In genomic region chr19:42111384-42111783, GRCh38 we compare ENCODE assay signal across 17 cellular contexts. TPM values are rescaled to one million over a fixed set of nuclear protein-coding genes. Genes with fewer than 3 reads are reported as not detected.
DNase-seq lines count a peak whose midpoint lies in the region; ATAC-seq and TF ChIP-seq lines count a peak whose summit lies in the region.
"Had no signal": no experiment of that assay in that cellular context is flagged by ENCODE, and none has a peak within 500 bp of the region (broad histone marks: within the 10 kb centered on the region; RNA-seq: fewer than 3 reads in every experiment).

No MANE protein-coding gene starts in this region.

- TF ChIP-seq POLR2A in tibial nerve (IDR thresholded peaks at IDR 0.05): no peak

- H3K27ac ChIP-seq in CD4-positive, CD25-positive, alpha-beta regulatory T cell (ENCODE audit: insufficient read depth, low read length, poor library complexity, severe bottlenecking): no peak overlapping the region
- no peak overlapping the region for H3K27ac ChIP-seq in tibial nerve
- H3K27ac ChIP-seq in hepatocyte: no peak overlapping the region
- H3K27ac ChIP-seq: body of pancreas, ovary, SK-N-MC, stomach had no signal

- no peaks in the 10 kb centered on the region for H3K9me2 ChIP-seq in hepatocyte (replicated peaks; ENCODE audit: insufficient read depth)

- no peak overlapping the region for H2AFZ ChIP-seq in hepatocyte

- DNase-seq in CD4-positive, CD25-positive, alpha-beta regulatory T cell: no peak
- DNase-seq in HCEC 1CT (peak; percentile 98), immature natural killer cell (no peak), GM19238 (ENCODE audit: insufficient read length, low spot score) (no peak), tibial nerve (ENCODE audit: low spot score in 2 of 2) (no peak), hepatocyte (ENCODE audit: low spot score) (no peak), islet precursor cell (no peak)
- DNase-seq in activated naive CD8-positive, alpha-beta T cell treated with anti-CD3 and anti-CD28 coated beads for 36 hours: no peak
- DNase-seq: activated CD8-positive, alpha-beta memory T cell treated with anti-CD3 and anti-CD28 coated beads for 24 hours; body of pancreas; DND-41; left ventricle myocardium superior; NCI-H82; ovary; stimulated activated CD4-positive, alpha-beta T cell treated with anti-CD3 and anti-CD28 coated beads, Interleukin-2, amount 100 ng/mL, for 24 hours; stomach had no signal

- TF ChIP-seq CTCF in tibial nerve (IDR thresholded peaks at IDR 0.05): no peak
- no peak for TF ChIP-seq CTCF in hepatocyte (IDR thresholded peaks at IDR 0.05; ENCODE audit: poor library complexity)

- peaks cover 6 to 27% (median 20%) of the 10 kb centered on the region in 4 donors for H3K4me1 Mint-ChIP-seq in CD4-positive, CD25-positive, alpha-beta regulatory T cell
- H3K4me1 Mint-ChIP-seq in activated naive CD8-positive, alpha-beta T cell treated with anti-CD3 and anti-CD28 coated beads for 36 hours: peaks cover 44% of the 10 kb centered on the region
- peaks cover 3 to 7% of the 10 kb centered on the region in 2 donors for H3K4me1 Mint-ChIP-seq in immature natural killer cell

- no peaks in the 10 kb centered on the region for H3K9me3 ChIP-seq in CD4-positive, CD25-positive, alpha-beta regulatory T cell (ENCODE audit: control insufficient read depth in 2 of 2, low read length in 2 of 2)
- no peaks in the 10 kb centered on the region for H3K9me3 ChIP-seq in tibial nerve
- H3K9me3 ChIP-seq in hepatocyte (ENCODE audit: low read depth): no peaks in the 10 kb centered on the region
- H3K9me3 ChIP-seq: body of pancreas, ovary, stomach had no signal

- peak overlapping the region; percentile 60 to 85 (median 66) for H3K27ac Mint-ChIP-seq in CD4-positive, CD25-positive, alpha-beta regulatory T cell
- H3K27ac Mint-ChIP-seq in activated naive CD8-positive, alpha-beta T cell treated with anti-CD3 and anti-CD28 coated beads for 36 hours: peak overlapping the region; percentile 70
- H3K27ac Mint-ChIP-seq in immature natural killer cell: peak overlapping the region in 5 of 6 donors; percentile 1 to 35 (median 19)

- H3K4me3 ChIP-seq in CD4-positive, CD25-positive, alpha-beta regulatory T cell (ENCODE audit: low read depth, low read length): no peak overlapping the region
- no peak overlapping the region for H3K4me3 ChIP-seq in tibial nerve
- no peak overlapping the region for H3K4me3 ChIP-seq in hepatocyte
- H3K4me3 ChIP-seq: body of pancreas, ovary, SK-N-MC, stomach had no signal

- H3K27me3 ChIP-seq in CD4-positive, CD25-positive, alpha-beta regulatory T cell (ENCODE audit: control insufficient read depth, insufficient read depth, low read length): no peaks in the 10 kb centered on the region
- H3K27me3 ChIP-seq in tibial nerve: peaks cover 0 to 17% of the 10 kb centered on the region in 2 donors
- no peaks in the 10 kb centered on the region for H3K27me3 ChIP-seq in hepatocyte
- H3K27me3 ChIP-seq: body of pancreas, ovary had no signal

- H3K27me3 Mint-ChIP-seq in CD4-positive, CD25-positive, alpha-beta regulatory T cell: no peaks in the 10 kb centered on the region
- H3K27me3 Mint-ChIP-seq in activated naive CD8-positive, alpha-beta T cell treated with anti-CD3 and anti-CD28 coated beads for 36 hours: no peaks in the 10 kb centered on the region
- H3K27me3 Mint-ChIP-seq in immature natural killer cell (ENCODE audit: low read depth in 3 of 3): peaks cover 0 to 3% (median 0%) of the 10 kb centered on the region in 3 donors

- TF ChIP-seq EP300 in tibial nerve (IDR thresholded peaks at IDR 0.05): no peak

- H3K36me3 Mint-ChIP-seq in CD4-positive, CD25-positive, alpha-beta regulatory T cell: peaks cover 41% of the 10 kb centered on the region
- peaks cover 38% of the 10 kb centered on the region for H3K36me3 Mint-ChIP-seq in activated naive CD8-positive, alpha-beta T cell treated with anti-CD3 and anti-CD28 coated beads for 36 hours
- H3K36me3 Mint-ChIP-seq in immature natural killer cell: peaks cover 6 to 29% (median 21%) of the 10 kb centered on the region in 3 donors

- no peak for ATAC-seq in CD4-positive, CD25-positive, alpha-beta regulatory T cell (ENCODE audit: low read depth in 2 of 2)
- ATAC-seq: body of pancreas, left ventricle myocardium superior had no signal

- WGBS in tibial nerve, 2 donors: 59 to 62% methylated on average over 1 of the region's 1 CpG
- 65% methylated on average over 1 of the region's 1 CpG for WGBS in hepatocyte (ENCODE audit: low lambda C conversion rate, missing lambda C conversion rate)

- no peaks in the 10 kb centered on the region for H4K20me1 ChIP-seq in hepatocyte (ENCODE audit: insufficient read depth, poor library complexity, severe bottlenecking)

- H3K79me2 ChIP-seq in hepatocyte: no peaks in the 10 kb centered on the region

- no peaks in the 10 kb centered on the region for H3K9me3 Mint-ChIP-seq in CD4-positive, CD25-positive, alpha-beta regulatory T cell
- H3K9me3 Mint-ChIP-seq in activated naive CD8-positive, alpha-beta T cell treated with anti-CD3 and anti-CD28 coated beads for 36 hours: no peaks in the 10 kb centered on the region
- no peaks in the 10 kb centered on the region for H3K9me3 Mint-ChIP-seq in immature natural killer cell

- H3K36me3 ChIP-seq in CD4-positive, CD25-positive, alpha-beta regulatory T cell (ENCODE audit: control insufficient read depth, insufficient read depth, low read length): peaks cover 51% of the 10 kb centered on the region
- H3K36me3 ChIP-seq in tibial nerve (no peaks in the 10 kb centered on the region), hepatocyte (replicated peaks; ENCODE audit: insufficient read depth, low read depth) (no peaks in the 10 kb centered on the region)
- H3K36me3 ChIP-seq: ovary, stomach had no signal

- H3K4me3 Mint-ChIP-seq in CD4-positive, CD25-positive, alpha-beta regulatory T cell: peak overlapping the region in 1 of 4 donors; percentile 35
- H3K4me3 Mint-ChIP-seq in activated naive CD8-positive, alpha-beta T cell treated with anti-CD3 and anti-CD28 coated beads for 36 hours: no peak overlapping the region
- H3K4me3 Mint-ChIP-seq in immature natural killer cell: no peak overlapping the region

- peaks cover 5% of the 10 kb centered on the region for H3K4me1 ChIP-seq in CD4-positive, CD25-positive, alpha-beta regulatory T cell (ENCODE audit: control insufficient read depth, insufficient read depth, low read length, poor library complexity, severe bottlenecking)
- H3K4me1 ChIP-seq in tibial nerve (peaks cover 0 to 16% (median 7%) of the 10 kb centered on the region in 4 donors), hepatocyte (ENCODE audit: insufficient read depth) (peaks cover 6% of the 10 kb centered on the region)

- H3K4me2 ChIP-seq in hepatocyte: no peak overlapping the region

RNA-seq across cellular contexts. Expression of gene POU2F2, which starts 20.9 kb away (rescaled TPM):
- 48.9 TPM for total RNA-seq in CD4-positive, CD25-positive, alpha-beta regulatory T cell
- 1 to 10 TPM; 4.2 to 7.2 (median 6.4) TPM for polyA plus RNA-seq in CD4-positive, CD25-positive, alpha-beta regulatory T cell
- total RNA-seq in activated naive CD8-positive, alpha-beta T cell treated with anti-CD3 and anti-CD28 coated beads for 36 hours: 10 to 100 TPM; 50.8 to 52.2 TPM
- polyA plus RNA-seq in immature natural killer cell (10 to 100 TPM in 1 of 3 donors, 1 to 10 TPM in 2; 2.0 to 10.3 (median 2.1) TPM), hepatocyte (0.15 and 0.52 TPM in 2 replicates)
- total RNA-seq in tibial nerve (1 to 10 TPM in 1 of 4 donors, under 1 TPM in 3; 0.21 to 6.0 (median 0.51) TPM), hepatocyte (0.16 TPM in 1 of 2 replicates, not detected in the other)

RNA-seq across cellular contexts. Expression of gene ZNF574, which starts 35.4 kb away (rescaled TPM):
- 24.0 TPM for total RNA-seq in CD4-positive, CD25-positive, alpha-beta regulatory T cell
- 10 to 100 TPM; 10.7 to 22.1 (median 15.5) TPM for polyA plus RNA-seq in CD4-positive, CD25-positive, alpha-beta regulatory T cell
- total RNA-seq in activated naive CD8-positive, alpha-beta T cell treated with anti-CD3 and anti-CD28 coated beads for 36 hours: 10 to 100 TPM; 15.5 to 16.0 TPM
- polyA plus RNA-seq in immature natural killer cell: 10 to 100 TPM; 12.4 to 29.6 (median 20.3) TPM
- 10 to 100 TPM; 14.3 to 22.2 (median 17.5) TPM for total RNA-seq in tibial nerve
- total RNA-seq in hepatocyte: 10.7 and 11.8 TPM in 2 replicates
- 13.3 and 13.6 TPM in 2 replicates for polyA plus RNA-seq in hepatocyte

RNA-seq across cellular contexts. Expression of gene GRIK5, which starts 41.4 kb away (rescaled TPM):
- 0.52 TPM for total RNA-seq in CD4-positive, CD25-positive, alpha-beta regulatory T cell
- under 1 TPM in 1 of 4 donors, not detected in 3; 0.06 TPM for polyA plus RNA-seq in CD4-positive, CD25-positive, alpha-beta regulatory T cell
- total RNA-seq in activated naive CD8-positive, alpha-beta T cell treated with anti-CD3 and anti-CD28 coated beads for 36 hours: under 1 TPM; 0.58 to 0.74 TPM
- polyA plus RNA-seq in immature natural killer cell: not detected
- total RNA-seq in tibial nerve: 10 to 100 TPM in 1 of 4 donors, 1 to 10 TPM in 3; 2.4 to 12.0 (median 3.2) TPM
- total RNA-seq in hepatocyte: 0.60 and 0.92 TPM in 2 replicates
- polyA plus RNA-seq in hepatocyte: 0.34 and 0.50 TPM in 2 replicates

Comparison
In these comparisons a context has a peak if more than half of its experiments do, and no peak if none do; other contexts are left out.
1. H3K27ac Mint-ChIP-seq: peak in every context shown above with its lines; median percentile 70 in activated naive CD8-positive, alpha-beta T cell treated with anti-CD3 and anti-CD28 coated beads for 36 hours; 66 in CD4-positive, CD25-positive, alpha-beta regulatory T cell; 19 in immature natural killer cell.